23 cellular contexts compared by ENCODE assay signal in genomic region chr13:25802579-25802978, GRCh38.
"Had no signal": no experiment of that assay in that cellular context is flagged by ENCODE, and none has a peak within 500 bp of the region (broad histone marks: within the 10 kb centered on the region; RNA-seq: fewer than 3 reads in every experiment).

No MANE protein-coding gene starts in this region.

- H3K27me3 ChIP-seq: pancreas, stomach, tibial nerve had no signal

- DNase-seq: activated B cell treated with CpG ODN at 0.5 μM for 24 hours; activated CD4-positive, alpha-beta T cell treated with anti-CD3 and anti-CD28 coated beads for 36 hours; activated CD4-positive, alpha-beta T cell treated with anti-CD3 and anti-CD28 coated beads, Interleukin-2, amount 50 U/mL, for 4 hours; activated CD8-positive, alpha-beta memory T cell treated with anti-CD3 and anti-CD28 coated beads for 24 hours; activated CD8-positive, alpha-beta memory T cell treated with anti-CD3 and anti-CD28 coated beads, Interleukin-2, amount 50 U/mL, for 4 hours; activated naive CD4-positive, alpha-beta T cell treated with anti-CD3 and anti-CD28 coated beads for 36 hours; activated naive CD8-positive, alpha-beta T cell treated with anti-CD3 and anti-CD28 coated beads, Interleukin-2, amount 10 ng/mL, durations not matched to agents 7 days and 5 days; activated T-cell treated with anti-CD3 and anti-CD28 coated beads, Interleukin-2, amount 50 U/mL, for 24 hours; amygdala; heart right ventricle; islet precursor cell; left cardiac atrium; midbrain; nephron progenitor cell; pancreas; right cardiac atrium; stimulated activated CD4-positive, alpha-beta T cell treated with anti-CD3 and anti-CD28 coated beads, Interleukin-12 subunit alpha, Interleukin-12 subunit beta, amount 100 ng/mL, for 4 hours; stimulated activated CD4-positive, alpha-beta T cell treated with anti-CD3 and anti-CD28 coated beads, Interleukin-4, amount 100 ng/mL, for 4 hours; stomach; T1000 had no signal

- H3K4me3 Mint-ChIP-seq: activated B cell treated with CpG ODN at 0.5 μM for 24 hours; activated CD4-positive, alpha-beta T cell treated with anti-CD3 and anti-CD28 coated beads for 36 hours; activated naive CD4-positive, alpha-beta T cell treated with anti-CD3 and anti-CD28 coated beads for 36 hours; activated naive CD8-positive, alpha-beta T cell treated with anti-CD3 and anti-CD28 coated beads, Interleukin-2, amount 10 ng/mL, durations not matched to agents 7 days and 5 days; activated T-cell treated with anti-CD3 and anti-CD28 coated beads, Interleukin-2, amount 50 U/mL, for 24 hours; nephron progenitor cell had no signal

- H3K27me3 Mint-ChIP-seq: activated B cell treated with CpG ODN at 0.5 μM for 24 hours; activated naive CD8-positive, alpha-beta T cell treated with anti-CD3 and anti-CD28 coated beads, Interleukin-2, amount 10 ng/mL, durations not matched to agents 7 days and 5 days had no signal

- H3K27ac ChIP-seq: epithelial cell of prostate, heart right ventricle, pancreas, stomach, suprapubic skin, tibial nerve had no signal

- H3K9me3 Mint-ChIP-seq: activated B cell treated with CpG ODN at 0.5 μM for 24 hours, nephron progenitor cell had no signal

- H3K4me1 ChIP-seq: heart right ventricle, pancreas, suprapubic skin, tibial nerve had no signal

- H3K36me3 ChIP-seq: heart right ventricle, pancreas, stomach, suprapubic skin, tibial nerve had no signal

- H3K4me3 ChIP-seq: heart right ventricle, pancreas, stomach, suprapubic skin, tibial nerve had no signal

- H3K4me1 Mint-ChIP-seq: activated B cell treated with CpG ODN at 0.5 μM for 24 hours had no signal

- H3K27ac Mint-ChIP-seq: activated B cell treated with CpG ODN at 0.5 μM for 24 hours; activated CD4-positive, alpha-beta T cell treated with anti-CD3 and anti-CD28 coated beads for 36 hours; activated naive CD4-positive, alpha-beta T cell treated with anti-CD3 and anti-CD28 coated beads for 36 hours; activated naive CD8-positive, alpha-beta T cell treated with anti-CD3 and anti-CD28 coated beads, Interleukin-2, amount 10 ng/mL, durations not matched to agents 7 days and 5 days; activated T-cell treated with anti-CD3 and anti-CD28 coated beads, Interleukin-2, amount 50 U/mL, for 24 hours; nephron progenitor cell had no signal

- ATAC-seq: activated CD4-positive, alpha-beta T cell treated with anti-CD3 and anti-CD28 coated beads for 36 hours; heart right ventricle; left cardiac atrium; pancreas; right cardiac atrium had no signal
